12 cellular contexts compared by ENCODE assay signal in the genomic region with DNA sequence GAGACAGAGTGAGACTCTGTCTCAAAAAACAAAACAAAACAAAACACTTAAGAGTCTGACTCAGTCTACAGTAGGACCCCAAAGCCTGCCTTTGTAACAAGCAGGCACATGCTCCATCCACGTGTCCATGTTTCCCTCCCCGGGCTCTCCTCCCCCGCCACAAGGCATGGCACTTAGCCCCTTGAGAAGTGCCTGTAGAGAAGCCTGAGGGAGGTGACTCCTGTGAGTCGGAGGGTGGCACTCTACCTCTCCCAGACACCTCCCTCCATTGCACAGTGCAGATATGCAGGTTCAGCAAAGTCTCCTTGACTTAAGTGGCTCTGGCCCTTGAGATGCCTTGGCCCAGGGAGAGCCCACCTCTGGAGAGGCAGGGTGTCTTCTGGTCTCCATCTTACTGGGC. TPM values are rescaled to one million over a fixed set of nuclear protein-coding genes. Genes with fewer than 3 reads are reported as not detected.
DNase-seq lines count a peak whose midpoint lies in the region; ATAC-seq and TF ChIP-seq lines count a peak whose summit lies in the region.
"Had no signal": no experiment of that assay in that cellular context is flagged by ENCODE, and none has a peak within 500 bp of the region (broad histone marks: within the 10 kb centered on the region; RNA-seq: fewer than 3 reads in every experiment).

No MANE protein-coding gene starts in this region.

- no peaks in the 10 kb centered on the region for H3K36me3 ChIP-seq in GM23248 (ENCODE audit: low read depth)
- peaks cover 38% of the 10 kb centered on the region for H3K36me3 ChIP-seq in adipocyte (ENCODE audit: control insufficient read depth, insufficient read depth, low read length, severe bottlenecking)
- H3K36me3 ChIP-seq in right atrium auricular region, result peaks cover 43% of the 10 kb centered on the region
- peaks cover 3 to 75% (median 45%) of the 10 kb centered on the region in 6 donors for H3K36me3 ChIP-seq in spleen

- no peaks in the 10 kb centered on the region for H3K27me3 ChIP-seq in GM23248 (replicated peaks; ENCODE audit: insufficient read depth)
- H3K27me3 ChIP-seq in adipocyte (replicated peaks; ENCODE audit: control insufficient read depth, insufficient read depth, low read length), result no peaks in the 10 kb centered on the region
- no peaks in the 10 kb centered on the region for H3K27me3 ChIP-seq in right atrium auricular region
- no peaks in the 10 kb centered on the region for H3K27me3 ChIP-seq in spleen (replicated peaks in 1 of 7)

- H3K4me2 ChIP-seq in GM23248 (ENCODE audit: unreplicated experiment), result peak overlapping the region; percentile 20

- H4K20me1 ChIP-seq in GM23248 (ENCODE audit: insufficient read depth), result no peaks in the 10 kb centered on the region

- peaks cover 36% of the 10 kb centered on the region for H3K79me2 ChIP-seq in GM23248 (ENCODE audit: insufficient read depth)

- peak; percentile 61 for DNase-seq in GM23248
- peak; percentile 9 for DNase-seq in adipocyte (ENCODE audit: low read depth)
- no peak for DNase-seq in right atrium auricular region (ENCODE audit: low spot score)
- DNase-seq in spleen, result peak; percentile 46
- no peak for DNase-seq in activated CD4-positive, alpha-beta T cell treated with anti-CD3 and anti-CD28 coated beads for 48 hours
- DNase-seq: activated CD4-positive, alpha-beta T cell treated with anti-CD3 and anti-CD28 coated beads for 36 hours; Kasumi-1; NK-92 treated with Interleukin-12 subunit alpha and Interleukin-12 subunit beta, amount 100 ng/mL, for 24 hours; occipital lobe had no signal

- peak overlapping the region; percentile 79 for H3K9ac ChIP-seq in GM23248
- H3K9ac ChIP-seq in adipocyte (ENCODE audit: low read length), result peak overlapping the region; percentile 77

- peaks cover 55% of the 10 kb centered on the region for H3K4me1 ChIP-seq in GM23248 (ENCODE audit: insufficient read depth)
- H3K4me1 ChIP-seq in adipocyte (ENCODE audit: control insufficient read depth, insufficient read depth, low read length), result peaks cover 54% of the 10 kb centered on the region
- peaks cover 0 to 58% of the 10 kb centered on the region in 2 donors for H3K4me1 ChIP-seq in right atrium auricular region
- H3K4me1 ChIP-seq in spleen, result peaks cover 45 to 97% (median 72%) of the 10 kb centered on the region in 6 donors

- H3K9me2 ChIP-seq in GM23248 (ENCODE audit: insufficient read depth), result no peaks in the 10 kb centered on the region

- TF ChIP-seq POLR2A in spleen (IDR thresholded peaks at IDR 0.05), result no peak

- peaks cover 51% of the 10 kb centered on the region for H3F3A ChIP-seq in GM23248 (ENCODE audit: insufficient read depth)

- in situ Hi-C loops in GM23248 (cut with MboI), result no loop called here

- TF ChIP-seq CTCF in right atrium auricular region (IDR thresholded peaks at IDR 0.05) (no peak), spleen (IDR thresholded peaks at IDR 0.05 in 8 of 11, conservative IDR thresholded peaks at IDR 0.05 in 3 of 11) (no peak)

- no peak for ATAC-seq in HG02884 (IDR thresholded peaks at IDR 0.05; ENCODE audit: unreplicated experiment)
- no peak for ATAC-seq in GM18498 (IDR thresholded peaks at IDR 0.05; ENCODE audit: unreplicated experiment)
- no peak for ATAC-seq in HG02763 (IDR thresholded peaks at IDR 0.05; ENCODE audit: unreplicated experiment)
- ATAC-seq: activated CD4-positive, alpha-beta T cell treated with anti-CD3 and anti-CD28 coated beads for 36 hours had no signal

- H3K4me3 ChIP-seq in GM23248 (no peak overlapping the region), adipocyte (ENCODE audit: low read length) (peak overlapping the region; percentile 50), right atrium auricular region (no peak overlapping the region), spleen (peak overlapping the region in 1 of 8 donors; percentile 24)

- H3K9me3 ChIP-seq in GM23248 (ENCODE audit: low read depth), result no peaks in the 10 kb centered on the region
- no peaks in the 10 kb centered on the region for H3K9me3 ChIP-seq in adipocyte (ENCODE audit: control insufficient read depth, low read length)
- H3K9me3 ChIP-seq in right atrium auricular region, result no peaks in the 10 kb centered on the region
- no peaks in the 10 kb centered on the region for H3K9me3 ChIP-seq in spleen

- 46 to 48% methylated on average over 4 of the region's 4 CpGs for WGBS in GM23248 (ENCODE audit: low coverage in 1 of 2, low lambda C conversion rate in 2 of 2, missing lambda C conversion rate in 2 of 2), 2 experiments
- 55 to 87% (median 77%) methylated on average over 4 of the region's 4 CpGs for WGBS in spleen, 5 donors

- no peak overlapping the region for H2AFZ ChIP-seq in GM23248

- H3K27ac ChIP-seq in GM23248 (peak overlapping the region; percentile 95), right atrium auricular region (peak overlapping the region; percentile 94 to 95), spleen (peak overlapping the region in 7 of 8 donors; percentile 58 to 96 (median 92))

- intact Hi-C loops in spleen (cut with DNase I; ENCODE audit: low total_unique reads), result no loop called here

RNA-seq across cellular contexts. Expression of a gene that starts 6.8 kb away (rescaled TPM):
- total RNA-seq in GM23248 (2014; rRNA removed; shearing (Covaris generic)), result 14.9 and 24.2 TPM in 2 replicates
- 7.7 and 9.3 TPM in 2 replicates for polyA plus RNA-seq in GM23248 (2016; fragmentation: Nextera tagmentation; extraction: Ambion mirVana)
- 10 to 100 TPM in 1 of 2 donors, 1 to 10 TPM in 1; 5.3 to 11.6 TPM for total RNA-seq in right atrium auricular region
- 100 to 1,000 TPM in 6 of 7 donors, 10 to 100 TPM in 1; 97.3 to 304 (median 145) TPM for total RNA-seq in spleen
- 100 to 1,000 TPM in 2 of 3 donors, 10 to 100 TPM in 1; 45.6 to 193 (median 149) TPM for polyA plus RNA-seq in spleen

RNA-seq across cellular contexts. Expression of a gene that starts 8.3 kb away (rescaled TPM):
- total RNA-seq in GM23248 (2014; rRNA removed; shearing (Covaris generic)), result 2.2 and 2.7 TPM in 2 replicates
- 2.5 and 2.6 TPM in 2 replicates for polyA plus RNA-seq in GM23248 (2016; fragmentation: Nextera tagmentation; extraction: Ambion mirVana)
- total RNA-seq in right atrium auricular region, result 1 to 10 TPM; 1.5 to 2.4 TPM
- total RNA-seq in spleen, result 10 to 100 TPM in 5 of 7 donors, 1 to 10 TPM in 2; 8.1 to 26.8 (median 13.5) TPM
- 10 to 100 TPM in 2 of 3 donors, 1 to 10 TPM in 1; 6.0 to 34.1 (median 33.6) TPM for polyA plus RNA-seq in spleen

RNA-seq across cellular contexts. Expression of a gene that starts 13.6 kb away (rescaled TPM):
- 24.9 and 53.8 TPM in 2 replicates for total RNA-seq in GM23248 (2014; rRNA removed; shearing (Covaris generic))
- polyA plus RNA-seq in GM23248 (2016; fragmentation: Nextera tagmentation; extraction: Ambion mirVana) (97.0 and 98.0 TPM in 2 replicates), spleen (10 to 100 TPM; 54.5 to 68.7 (median 65.9) TPM)
- total RNA-seq in right atrium auricular region (10 to 100 TPM; 16.9 to 27.8 TPM), spleen (10 to 100 TPM; 28.1 to 39.0 (median 29.3) TPM)

RNA-seq across cellular contexts. Expression of a gene that starts 38.8 kb away (rescaled TPM):
- total RNA-seq in GM23248 (2014; rRNA removed; shearing (Covaris generic)), result 24.2 and 38.8 TPM in 2 replicates
- polyA plus RNA-seq in GM23248 (2016; fragmentation: Nextera tagmentation; extraction: Ambion mirVana) (10.4 and 12.5 TPM in 2 replicates), spleen (10 to 100 TPM in 2 of 3 donors, 1 to 10 TPM in 1; 5.1 to 12.7 (median 11.3) TPM)
- total RNA-seq in right atrium auricular region (1 to 10 TPM; 1.1 to 3.9 TPM), spleen (10 to 100 TPM in 6 of 7 donors, 1 to 10 TPM in 1; 9.6 to 27.9 (median 15.2) TPM)

RNA-seq across cellular contexts. Expression of a gene that starts 41.6 kb away (rescaled TPM):
- total RNA-seq in GM23248 (2014; rRNA removed; shearing (Covaris generic)), result 1.5 and 1.6 TPM in 2 replicates
- 0.10 TPM in 1 of 2 replicates, not detected in the other for polyA plus RNA-seq in GM23248 (2016; fragmentation: Nextera tagmentation; extraction: Ambion mirVana)
- total RNA-seq in right atrium auricular region, result 1 to 10 TPM in 1 of 2 donors, under 1 TPM in 1; 0.37 to 2.2 TPM
- total RNA-seq in spleen, result 1 to 10 TPM; 2.8 to 4.7 (median 4.0) TPM
- polyA plus RNA-seq in spleen, result 1 to 10 TPM; 4.2 to 8.7 (median 7.0) TPM

Comparison
In these comparisons a context has a peak if more than half of its experiments do, and no peak if none do; other contexts are left out.
1. DNase-seq: peak in GM23248 (single experiment), adipocyte (single experiment) and spleen (single experiment); none in right atrium auricular region (single experiment) and activated CD4-positive, alpha-beta T cell treated with anti-CD3 and anti-CD28 coated beads for 48 hours (single experiment).
2. Peak in every context shown above with its lines, with median percentiles within 50 percentile points of each other: H3K27ac ChIP-seq.